In genomic region chr1:63935148-63935547, GRCh38 we compare ENCODE assay signal across 8 cellular contexts.
A peak's percentile ranks its signal among the peaks of the same experiment; 100 is the strongest.
DNase-seq lines count a peak whose midpoint lies in the region; ATAC-seq and TF ChIP-seq lines count a peak whose summit lies in the region.

No MANE protein-coding gene starts in this region.

- H3K27ac Mint-ChIP-seq in Calu3 (ENCODE audit: unreplicated experiment): peak overlapping the region; percentile 30

- H3K4me1 Mint-ChIP-seq in Calu3 (ENCODE audit: low read depth, unreplicated experiment): peaks cover 51% of the 10 kb centered on the region

- no TSS peak for BruUV-seq in Calu3 (replicated peaks; lab: Mats Ljungman, UMichigan)

- in situ Hi-C loops in SK-MEL-5 (cut with HindIII; ENCODE audit: low pct_unique_long_range_greater_than_20kb, low sequenced_read_pairs): no loop called here

- H3K27me3 Mint-ChIP-seq in Calu3 (ENCODE audit: unreplicated experiment): no peaks in the 10 kb centered on the region

- no peaks in the 10 kb centered on the region for H3K36me3 Mint-ChIP-seq in Calu3 (ENCODE audit: insufficient read depth, unreplicated experiment)

- no peak overlapping the region for H3K4me3 Mint-ChIP-seq in Calu3 (ENCODE audit: low read depth, unreplicated experiment)

- ATAC-seq in HG02970 (IDR thresholded peaks at IDR 0.05; ENCODE audit: low FRiP score, unreplicated experiment): no peak

- TF ChIP-seq CTCF in Calu3 (IDR thresholded peaks at IDR 0.05; ENCODE audit: unreplicated experiment): peak; percentile 39

- intact Hi-C loops in Calu3 (cut with micrococcal nuclease; ENCODE audit: unreplicated experiment): loop anchor here (1.0 to 5.0 kb wide), 2 partner anchors 47 to 202 kb away; no protein-coding TSS in a partner anchor

- CTCF ChIA-PET in Calu3 (lab: Charles Lee): interaction anchor here (0.6 to 3.0 kb wide), 12 partner anchors 14 to 261 kb away, joined by 3 to 33 read pairs (median 4); no protein-coding TSS in a partner anchor

- no peaks in the 10 kb centered on the region for H3K9me3 Mint-ChIP-seq in Calu3 (ENCODE audit: low read depth, unreplicated experiment)

- DNase-seq in Calu3: peak; percentile 53
- DNase-seq in HCEC 1CT: peak; percentile 20
- peak; percentile 65 for DNase-seq in SK-MEL-5 (ENCODE audit: low read depth, low spot score)
- peak; percentile 55 for DNase-seq in kidney tubule cell (ENCODE audit: low spot score)
- no peak for DNase-seq in globus pallidus (ENCODE audit: low spot score)
- DNase-seq in GOT3 (lab: John Stamatoyannopoulos, UW): no peak
- no peak for DNase-seq in NCI-H1092 treated with DMSO at 0.1 percent for 48 hours (lab: John Stamatoyannopoulos, UW)

Comparison
In these comparisons a context has a peak if more than half of its experiments do, and no peak if none do; other contexts are left out.
1. DNase-seq: peak in Calu3 (single experiment), HCEC 1CT (single experiment), SK-MEL-5 (single experiment) and kidney tubule cell (single experiment); none in globus pallidus (single experiment), GOT3 (single experiment) and NCI-H1092 treated with DMSO at 0.1 percent for 48 hours (single experiment).